In genomic region chr2:165205865-165206264, GRCh38 we compare ENCODE assay signal across 1 cellular context.
TF ChIP-seq lines count a peak whose summit lies in the region.

No MANE protein-coding gene starts in this region.

TF ChIP-seq in GM23338, 12 proteins besides CTCF, POLR2A, EP300 and RAD21 (continued from another document):
- TF ChIP-seq ZNF462 (CRISPR knock-in tag; IDR thresholded peaks at IDR 0.05), result no peak
- no peak for TF ChIP-seq EZH2phosphoT487 (IDR thresholded peaks at IDR 0.05; ENCODE audit: unreplicated experiment)
- TF ChIP-seq ETS1 (IDR thresholded peaks at IDR 0.05), result no peak
- no peak for TF ChIP-seq POLR2AphosphoS5 (IDR thresholded peaks at IDR 0.05; ENCODE audit: low read depth)
- no peak for TF ChIP-seq ZNF331 (CRISPR knock-in tag; IDR thresholded peaks at IDR 0.05; ENCODE audit: low read depth)
- no peak for TF ChIP-seq NANOG (IDR thresholded peaks at IDR 0.05; ENCODE audit: borderline replicate concordance)
TF ChIP-seq in GM23338: peak in this region for 0.
